In the genomic region with DNA sequence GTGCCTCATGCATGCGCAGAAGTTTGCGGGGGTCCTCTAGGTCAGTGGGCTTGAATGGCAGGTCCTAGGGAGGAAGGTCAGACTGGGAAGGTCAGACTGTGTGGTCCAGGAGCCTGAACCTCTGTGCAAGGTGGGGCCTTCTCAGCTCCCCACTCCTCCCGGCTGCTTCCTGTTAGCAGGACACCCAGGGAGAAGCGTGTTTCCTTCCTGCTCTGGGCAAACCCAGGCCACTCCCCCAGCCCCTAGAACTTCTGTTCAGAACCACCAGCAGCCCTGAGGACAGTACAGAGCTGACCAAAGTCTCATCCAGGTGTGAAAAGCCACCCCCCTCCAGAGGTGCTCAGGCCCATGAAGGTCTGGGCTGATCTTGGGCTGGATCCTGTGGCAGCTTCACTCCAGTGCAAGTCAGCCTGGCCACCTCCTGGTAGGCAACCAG, we compare ENCODE assay signal across 14 cellular contexts.
"Had no signal": no experiment of that assay in that cellular context is flagged by ENCODE, and none has a peak within 500 bp of the region (broad histone marks: within the 10 kb centered on the region; RNA-seq: fewer than 3 reads in every experiment).

No MANE protein-coding gene starts in this region.

- H3K4me1 ChIP-seq: pancreas had no signal

- H3K36me3 ChIP-seq: ascending aorta, pancreas, tibial nerve had no signal

- H3K27ac ChIP-seq: ascending aorta, pancreas had no signal

- H3K4me3 ChIP-seq: ascending aorta, pancreas, tibial nerve had no signal

- ATAC-seq: activated CD4-positive, CD25-positive, alpha-beta regulatory T cell treated with anti-CD3 and anti-CD28 coated beads, Interleukin-2, amount 50 U/mL, for 24 hours; esophagus mucosa; pancreas; T-helper 17 cell had no signal

- H3K9me3 ChIP-seq: ascending aorta, pancreas, tibial nerve had no signal

- DNase-seq: activated CD4-positive, alpha-beta T cell treated with anti-CD3 and anti-CD28 coated beads, Interleukin-2, amount 50 U/mL, for 1 hour; activated CD8-positive, alpha-beta memory T cell treated with anti-CD3 and anti-CD28 coated beads for 24 hours; activated naive CD4-positive, alpha-beta T cell treated with Interleukin-2 at 50 U/mL for 16 hours; hippocampal formation; kidney; midbrain; stimulated activated CD4-positive, alpha-beta T cell treated with anti-CD3 and anti-CD28 coated beads, Interleukin-4, amount 100 ng/mL, for 1 hour; stimulated activated naive CD4-positive, alpha-beta T cell; T-helper 17 cell had no signal

- H3K27me3 ChIP-seq: ascending aorta, pancreas, tibial nerve had no signal
